ENCODE assay signal across 1 cellular context in genomic region chr6:87244380-87244779, GRCh38.
TF ChIP-seq lines count a peak whose summit lies in the region.

No MANE protein-coding gene starts in this region.

TF ChIP-seq in IMR-90, 13 proteins besides CTCF, POLR2A, EP300 and RAD21 (continued from another document):
- no peak for TF ChIP-seq MAZ (IDR thresholded peaks at IDR 0.05; ENCODE audit: borderline replicate concordance, low read depth, low read length)
